Comparison of ENCODE assay signal across 19 cellular contexts in genomic region chr5:111730659-111731382, GRCh38. TPM values are rescaled to one million over a fixed set of nuclear protein-coding genes. Genes with fewer than 3 reads are reported as not detected.
DNase-seq lines count a peak whose midpoint lies in the region; ATAC-seq and TF ChIP-seq lines count a peak whose summit lies in the region.
"Had no signal": no experiment of that assay in that cellular context is flagged by ENCODE, and none has a peak within 500 bp of the region (broad histone marks: within the 10 kb centered on the region; RNA-seq: fewer than 3 reads in every experiment).

No MANE protein-coding gene starts in this region.

- no peaks in the 10 kb centered on the region for H3K9me3 ChIP-seq in neural progenitor cell (ENCODE audit: low read depth)
- no peaks in the 10 kb centered on the region for H3K9me3 ChIP-seq in CD8-positive, alpha-beta T cell (ENCODE audit: low read length)
- no peaks in the 10 kb centered on the region for H3K9me3 ChIP-seq in ovary
- H3K9me3 ChIP-seq: MG63, thyroid gland had no signal

- no peak overlapping the region for H3K9ac ChIP-seq in neural progenitor cell

- H3F3A ChIP-seq in neural progenitor cell (ENCODE audit: low read depth) = no peaks in the 10 kb centered on the region

- H3K9me3 Mint-ChIP-seq in activated CD4-positive, alpha-beta T cell treated with anti-CD3 and anti-CD28 coated beads for 36 hours (ENCODE audit: low read depth) = no peaks in the 10 kb centered on the region
- H3K9me3 Mint-ChIP-seq in WTC11 (peaks cover 3% of the 10 kb centered on the region; the same call in 1 of the 2 replicates), neural progenitor cell (no peaks in the 10 kb centered on the region)
- H3K9me3 Mint-ChIP-seq in CD8-positive, alpha-beta T cell = no peaks in the 10 kb centered on the region
- H3K9me3 Mint-ChIP-seq: naive thymus-derived CD4-positive, alpha-beta T cell had no signal

- H3K4me3 ChIP-seq in neural progenitor cell (no peak overlapping the region), ovary (no peak overlapping the region)
- H3K4me3 ChIP-seq in CD8-positive, alpha-beta T cell (ENCODE audit: low read depth, low read length) = no peak overlapping the region
- H3K4me3 ChIP-seq: lung, MG63, PC-9, thyroid gland had no signal

- TF ChIP-seq POLR2A in ovary (IDR thresholded peaks at IDR 0.05) = no peak

- no peak overlapping the region for H3K4me3 Mint-ChIP-seq in activated CD4-positive, alpha-beta T cell treated with anti-CD3 and anti-CD28 coated beads for 36 hours
- H3K4me3 Mint-ChIP-seq in WTC11 = no peak overlapping the region
- H3K4me3 Mint-ChIP-seq in neural progenitor cell = no peak overlapping the region
- no peak overlapping the region for H3K4me3 Mint-ChIP-seq in CD8-positive, alpha-beta T cell

- H3K27ac Mint-ChIP-seq in activated CD4-positive, alpha-beta T cell treated with anti-CD3 and anti-CD28 coated beads for 36 hours = no peak overlapping the region
- peak overlapping the region; percentile 72; the same call in 1 of the 2 replicates for H3K27ac Mint-ChIP-seq in WTC11
- H3K27ac Mint-ChIP-seq in neural progenitor cell = peak overlapping the region; percentile 50
- no peak overlapping the region for H3K27ac Mint-ChIP-seq in CD8-positive, alpha-beta T cell

- no peaks in the 10 kb centered on the region for H3K27me3 Mint-ChIP-seq in activated CD4-positive, alpha-beta T cell treated with anti-CD3 and anti-CD28 coated beads for 36 hours
- H3K27me3 Mint-ChIP-seq in WTC11 (ENCODE audit: low read depth) (no peaks in the 10 kb centered on the region), neural progenitor cell (ENCODE audit: insufficient read depth, low read depth) (no peaks in the 10 kb centered on the region)
- no peaks in the 10 kb centered on the region for H3K27me3 Mint-ChIP-seq in CD8-positive, alpha-beta T cell (ENCODE audit: low read depth)

- H3K36me3 Mint-ChIP-seq in activated CD4-positive, alpha-beta T cell treated with anti-CD3 and anti-CD28 coated beads for 36 hours (ENCODE audit: low read depth) = peaks cover 11% of the 10 kb centered on the region
- peaks cover 74% of the 10 kb centered on the region for H3K36me3 Mint-ChIP-seq in WTC11
- peaks cover 79% of the 10 kb centered on the region for H3K36me3 Mint-ChIP-seq in neural progenitor cell
- H3K36me3 Mint-ChIP-seq in CD8-positive, alpha-beta T cell = peaks cover 2% of the 10 kb centered on the region

- DNase-seq in activated CD4-positive, alpha-beta T cell treated with anti-CD3 and anti-CD28 coated beads for 36 hours = no peak
- no peak for DNase-seq in activated CD4-positive, alpha-beta T cell treated with anti-CD3 and anti-CD28 coated beads for 4 hours
- DNase-seq in WTC11 (ENCODE audit: low spot score) (no peak), neural progenitor cell (ENCODE audit: low spot score) (no peak), EL (no peak), ovary (no peak)
- DNase-seq in CD8-positive, alpha-beta T cell = no peak
- DNase-seq: activated naive CD4-positive, alpha-beta T cell treated with anti-CD3 and anti-CD28 coated beads, Interleukin-2, amount 50 U/mL, for 16 hours; effector memory CD4-positive, alpha-beta T cell; MG63; naive thymus-derived CD4-positive, alpha-beta T cell; NCI-H2171; PC-9; retina; stimulated activated CD4-positive, alpha-beta T cell treated with anti-CD3 and anti-CD28 coated beads, Interleukin-1b, Interleukin-23, amount 100 ng/mL, for 48 hours; thyroid gland had no signal

- H3K4me1 ChIP-seq in neural progenitor cell = no peaks in the 10 kb centered on the region
- H3K4me1 ChIP-seq in CD8-positive, alpha-beta T cell (ENCODE audit: insufficient read depth, low read length) = no peaks in the 10 kb centered on the region
- peaks cover 4% of the 10 kb centered on the region for H3K4me1 ChIP-seq in ovary (ENCODE audit: insufficient read depth)

- CTCF ChIA-PET in activated CD4-positive, alpha-beta T cell treated with anti-CD3 and anti-CD28 coated beads for 36 hours (lab: Charles Lee) = no interaction called here
- CTCF ChIA-PET in WTC11 (lab: Charles Lee) = no interaction called here
- CTCF ChIA-PET in CD8-positive, alpha-beta T cell (lab: Charles Lee) = no interaction called here

- H3K4me1 Mint-ChIP-seq in activated CD4-positive, alpha-beta T cell treated with anti-CD3 and anti-CD28 coated beads for 36 hours = peaks cover 24% of the 10 kb centered on the region
- H3K4me1 Mint-ChIP-seq in WTC11 (peaks cover 6% of the 10 kb centered on the region), neural progenitor cell (no peaks in the 10 kb centered on the region)
- peaks cover 4% of the 10 kb centered on the region for H3K4me1 Mint-ChIP-seq in CD8-positive, alpha-beta T cell (ENCODE audit: low read depth)

- H3K36me3 ChIP-seq in neural progenitor cell (peaks cover 14% of the 10 kb centered on the region), ovary (no peaks in the 10 kb centered on the region)
- H3K36me3 ChIP-seq in CD8-positive, alpha-beta T cell (ENCODE audit: insufficient read depth, low read length) = no peaks in the 10 kb centered on the region
- H3K36me3 ChIP-seq: thyroid gland had no signal

- H3K4me2 ChIP-seq in neural progenitor cell = no peak overlapping the region
- H3K4me2 ChIP-seq: PC-9 had no signal

- H3K27ac ChIP-seq in neural progenitor cell (no peak overlapping the region), ovary (no peak overlapping the region)
- H3K27ac ChIP-seq in CD8-positive, alpha-beta T cell (ENCODE audit: low read depth, low read length) = no peak overlapping the region
- H3K27ac ChIP-seq: PC-9, thyroid gland had no signal

- ATAC-seq in activated CD4-positive, alpha-beta T cell treated with anti-CD3 and anti-CD28 coated beads for 36 hours = peak; percentile 57
- peak; percentile 67 for ATAC-seq in HG02678 (IDR thresholded peaks at IDR 0.05; ENCODE audit: unreplicated experiment)
- no peak for ATAC-seq in WTC11
- no peak for ATAC-seq in CD8-positive, alpha-beta T cell
- ATAC-seq: naive thymus-derived CD4-positive, alpha-beta T cell; SK-N-SH treated with all-trans-retinoic acid at 6 μM for 48 hours had no signal

- no peak overlapping the region for H2AFZ ChIP-seq in neural progenitor cell (replicated peaks)
- H2AFZ ChIP-seq: PC-9 had no signal

- TF ChIP-seq CTCF in WTC11 (IDR thresholded peaks at IDR 0.05) (no peak), neural progenitor cell (IDR thresholded peaks at IDR 0.05) (no peak), ovary (IDR thresholded peaks at IDR 0.05) (no peak)
- TF ChIP-seq CTCF in CD8-positive, alpha-beta T cell (IDR thresholded peaks at IDR 0.05) = no peak

- intact Hi-C loops in activated CD4-positive, alpha-beta T cell treated with anti-CD3 and anti-CD28 coated beads for 36 hours (cut with DNase I, micrococcal nuclease) = no loop called here
- intact Hi-C loops in CD8-positive, alpha-beta T cell (cut with DNase I, micrococcal nuclease) = no loop called here
- intact Hi-C loops in ovary (cut with DNase I) = no loop called here

- POLR2A ChIA-PET in activated CD4-positive, alpha-beta T cell treated with anti-CD3 and anti-CD28 coated beads for 36 hours (lab: Charles Lee) = no interaction called here
- POLR2A ChIA-PET in WTC11 (lab: Charles Lee) = no interaction called here
- POLR2A ChIA-PET in CD8-positive, alpha-beta T cell (lab: Charles Lee) = no interaction called here

- H3K27me3 ChIP-seq in neural progenitor cell (no peaks in the 10 kb centered on the region), ovary (no peaks in the 10 kb centered on the region)
- no peaks in the 10 kb centered on the region for H3K27me3 ChIP-seq in CD8-positive, alpha-beta T cell (ENCODE audit: insufficient read depth, low read length)
- H3K27me3 ChIP-seq: MG63, thyroid gland had no signal

- WGBS in ovary, 3 donors = 93 to 95% (median 95%) methylated on average over 8 of the region's 8 CpGs

- TF ChIP-seq EP300 in ovary (IDR thresholded peaks at IDR 0.05) = no peak

- H3K79me2 ChIP-seq in neural progenitor cell (ENCODE audit: low read depth) = peaks cover 11% of the 10 kb centered on the region

- peaks cover 4% of the 10 kb centered on the region for H4K20me1 ChIP-seq in neural progenitor cell (ENCODE audit: low read depth)

TF ChIP-seq in WTC11, 78 proteins besides CTCF, POLR2A, EP300 and RAD21:
- no peak for TF ChIP-seq ZSCAN18 (CRISPR knock-in tag; IDR thresholded peaks at IDR 0.05)
- peak; percentile 54; the same call in 1 of the 2 replicates for TF ChIP-seq GABPB1 (CRISPR knock-in tag; IDR thresholded peaks at IDR 0.05)
- TF ChIP-seq ZNF396 (CRISPR knock-in tag; IDR thresholded peaks at IDR 0.05; ENCODE audit: borderline replicate concordance) = no peak
- TF ChIP-seq GRHL2 (CRISPR knock-in tag; IDR thresholded peaks at IDR 0.05; ENCODE audit: insufficient replicate concordance, severe bottlenecking) = no peak

RNA-seq across cellular contexts. Expression of gene NREP, which starts 26.2 kb away (rescaled TPM):
- total RNA-seq in activated CD4-positive, alpha-beta T cell treated with anti-CD3 and anti-CD28 coated beads for 36 hours = 10 to 100 TPM; 19.3 to 19.7 TPM
- 160 to 172 TPM (median 168 TPM) in 3 replicates for total RNA-seq in WTC11 (2021)
- 426 and 465 TPM in 2 replicates for total RNA-seq in neural progenitor cell (ENCODE audit: low replicate concordance)
- 1 to 10 TPM; 1.9 to 2.2 TPM for total RNA-seq in CD8-positive, alpha-beta T cell
- 10 to 100 TPM; 17.0 to 65.0 (median 30.9) TPM for total RNA-seq in ovary
- 100 to 1,000 TPM in 1 of 2 donors, 10 to 100 TPM in 1; 44.6 to 129 TPM for polyA plus RNA-seq in ovary
- total RNA-seq: PC-9 had no signal

Comparison
In these comparisons a context has a peak if more than half of its experiments do, and no peak if none do; other contexts are left out.
1. ATAC-seq: peak in activated CD4-positive, alpha-beta T cell treated with anti-CD3 and anti-CD28 coated beads for 36 hours (single experiment) and HG02678 (single experiment); none in WTC11 (single experiment) and CD8-positive, alpha-beta T cell (single experiment).
2. H3K27ac Mint-ChIP-seq: peak in WTC11 (single experiment) and neural progenitor cell (single experiment); none in activated CD4-positive, alpha-beta T cell treated with anti-CD3 and anti-CD28 coated beads for 36 hours (single experiment) and CD8-positive, alpha-beta T cell (single experiment).
3. RNA of gene NREP, which starts 26.2 kb away (total RNA-seq): 426 to 465 TPM in neural progenitor cell, 160 to 172 TPM in WTC11, 17.0 to 65.0 TPM in ovary and 19.3 to 19.7 TPM in activated CD4-positive, alpha-beta T cell treated with anti-CD3 and anti-CD28 coated beads for 36 hours; 1.9 to 2.2 TPM in CD8-positive, alpha-beta T cell; every median in the first group is over 4 times any median in the second.